ENCODE assay signal across 30 cellular contexts in the genomic region with DNA sequence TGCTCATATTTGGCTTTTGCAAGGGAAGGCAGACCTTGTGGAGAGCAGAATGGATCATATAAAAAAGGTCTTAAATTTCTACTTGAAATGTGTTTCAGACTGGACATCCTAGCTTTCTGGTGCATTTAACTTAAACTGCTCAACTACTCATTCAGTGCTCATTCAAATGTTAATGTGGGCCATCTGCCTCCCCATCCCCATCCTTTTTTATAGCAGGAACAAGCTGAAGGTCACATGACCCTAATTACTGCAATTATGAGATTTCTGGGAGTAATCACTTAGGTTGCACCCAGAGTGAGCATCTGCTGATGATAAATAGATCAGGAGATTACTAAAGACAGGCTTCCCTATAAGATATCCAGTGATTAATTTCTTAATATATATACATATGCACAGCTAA.
DNase-seq lines count a peak whose midpoint lies in the region; ATAC-seq and TF ChIP-seq lines count a peak whose summit lies in the region.
"Had no signal": no experiment of that assay in that cellular context is flagged by ENCODE, and none has a peak within 500 bp of the region (broad histone marks: within the 10 kb centered on the region; RNA-seq: fewer than 3 reads in every experiment).

No MANE protein-coding gene starts in this region.

- CTCF ChIA-PET in A673 (lab: Charles Lee): no interaction called here

- no peaks in the 10 kb centered on the region for H3K27me3 ChIP-seq in A673 (replicated peaks; ENCODE audit: insufficient read depth, low read depth, low read length, poor library complexity)
- H3K27me3 ChIP-seq in HUES48 (ENCODE audit: control insufficient read depth, insufficient read depth, low read length): peaks cover 90% of the 10 kb centered on the region
- no peaks in the 10 kb centered on the region for H3K27me3 ChIP-seq in adrenal gland
- H3K27me3 ChIP-seq: gastrocnemius medialis, ovary, spleen, vagina had no signal

- no TSS peak for BruUV-seq in A673 (replicated peaks; lab: Mats Ljungman, UMichigan)

- H3K4me1 ChIP-seq in A673 (ENCODE audit: insufficient read depth, low read length, poor library complexity, severe bottlenecking) (peaks cover 33% of the 10 kb centered on the region), HUES48 (ENCODE audit: control insufficient read depth, insufficient read depth, low read length) (peaks cover 12% of the 10 kb centered on the region), adrenal gland (replicated peaks in 1 of 2) (peaks cover 0 to under 1% of the 10 kb centered on the region in 2 donors)
- H3K4me1 ChIP-seq: A549, gastrocnemius medialis, vagina had no signal

- TF ChIP-seq POLR2A in adrenal gland (IDR thresholded peaks at IDR 0.05): no peak

- no peaks in the 10 kb centered on the region for H3K36me3 ChIP-seq in A673 (ENCODE audit: insufficient read depth, low read length, poor library complexity, severe bottlenecking)
- H3K36me3 ChIP-seq in HUES48 (ENCODE audit: control insufficient read depth, insufficient read depth, low read length): no peaks in the 10 kb centered on the region
- H3K36me3 ChIP-seq in adrenal gland (replicated peaks in 1 of 2): no peaks in the 10 kb centered on the region
- H3K36me3 ChIP-seq: gastrocnemius medialis, ovary, spleen, vagina had no signal

- H3K9ac ChIP-seq in HUES48 (ENCODE audit: low read depth, low read length): no peak overlapping the region

- no peak for TF ChIP-seq CTCF in A673 (conservative IDR thresholded peaks at IDR 0.05; ENCODE audit: low read depth, low read length)
- no peak for TF ChIP-seq CTCF in adrenal gland (IDR thresholded peaks at IDR 0.05)

- H3K4me3 ChIP-seq in A673 (ENCODE audit: low read depth, low read length, poor library complexity, severe bottlenecking): no peak overlapping the region
- no peak overlapping the region for H3K4me3 ChIP-seq in HUES48 (ENCODE audit: low read depth, low read length)
- H3K4me3 ChIP-seq in adrenal gland: no peak overlapping the region
- H3K4me3 ChIP-seq: A549, gastrocnemius medialis, ovary, spleen, vagina had no signal

- no peak for ATAC-seq in HG03196 (IDR thresholded peaks at IDR 0.05; ENCODE audit: unreplicated experiment)
- ATAC-seq: A549; activated naive CD4-positive, alpha-beta T cell treated with anti-CD3 and anti-CD28 coated beads, Interleukin-2, amount 50 U/mL, for 72 hours; activated T-helper 17 cell treated with anti-CD3 and anti-CD28 coated beads, Interleukin-2, amount 50 U/mL, for 72 hours; gastrocnemius medialis; natural killer cell treated with Interleukin-12 subunit alpha and Interleukin-12 subunit beta and Interleukin-15 and Interleukin-18, amount 100 ng/mL, for 72 hours; right cardiac atrium; stimulated activated naive B cell treated with anti-CD40 and anti-IgM and Interleukin-4, amounts not matched to agents 10 μg/mL and 1 μg/mL and 100 μg/mL, for 72 hours had no signal

- peak; percentile 25 for DNase-seq in A673 (ENCODE audit: low spot score)
- DNase-seq in NCI-H2081 treated with DMSO at 0.1 percent for 48 hours (lab: John Stamatoyannopoulos, UW): peak; percentile 16
- peak; percentile 98 for DNase-seq in NCI-H82 (lab: John Stamatoyannopoulos, UW)
- no peak for DNase-seq in activated CD4-positive, alpha-beta T cell treated with anti-CD3 and anti-CD28 coated beads for 1 hour
- no peak for DNase-seq in adrenal gland
- DNase-seq in medulla oblongata (ENCODE audit: extremely low spot score): no peak
- DNase-seq: activated CD4-positive, alpha-beta memory T cell treated with anti-CD3 and anti-CD28 coated beads for 36 hours; activated CD4-positive, CD25-positive, alpha-beta regulatory T cell; activated CD8-positive, alpha-beta memory T cell treated with anti-CD3 and anti-CD28 coated beads, Interleukin-2, amount 50 U/mL, for 48 hours; aorta; cortex of kidney; DMS79 treated with DMSO at 0.1 percent for 48 hours; gastrocnemius medialis; Karpas-422; kidney; OCI-M1; ovary; right cardiac atrium; Right ventricle myocardium superior; spleen; stimulated activated CD4-positive, alpha-beta T cell treated with anti-CD3 and anti-CD28 coated beads, Interleukin-4, amount 100 ng/mL, for 1 hour; stimulated activated naive B cell treated with anti-CD40 and anti-IgM and Interleukin-4, amounts not matched to agents 10 μg/mL and 1 μg/mL and 100 μg/mL, for 72 hours; T1000 had no signal

- intact Hi-C loops in A673 (cut with micrococcal nuclease; ENCODE audit: unreplicated experiment) (no loop called here), adrenal gland (cut with DNase I) (no loop called here)

- no peaks in the 10 kb centered on the region for H3K9me3 ChIP-seq in A673 (ENCODE audit: low read depth, low read length, poor library complexity, severe bottlenecking)
- peaks cover 4% of the 10 kb centered on the region; the same call in 1 of the 2 replicates for H3K9me3 ChIP-seq in HUES48 (ENCODE audit: control insufficient read depth, insufficient read depth, low read length)
- no peaks in the 10 kb centered on the region for H3K9me3 ChIP-seq in adrenal gland (replicated peaks in 1 of 3)
- H3K9me3 ChIP-seq: A549, gastrocnemius medialis, ovary, spleen, vagina had no signal

- POLR2A ChIA-PET in A673 (lab: Charles Lee; ENCODE audit: low non-redundant PET): no interaction called here

- H3K27ac ChIP-seq in A673 (ENCODE audit: low read depth, low read length, poor library complexity, severe bottlenecking) (no peak overlapping the region), HUES48 (ENCODE audit: low read depth, low read length) (peak overlapping the region; percentile 9), adrenal gland (no peak overlapping the region)
- H3K27ac ChIP-seq: A549, gastrocnemius medialis, ovary, spleen, vagina had no signal

Comparison
In these comparisons a context has a peak if more than half of its experiments do, and no peak if none do; other contexts are left out.
1. DNase-seq: peak in A673 (single experiment), NCI-H2081 treated with DMSO at 0.1 percent for 48 hours (single experiment) and NCI-H82 (single experiment); none in activated CD4-positive, alpha-beta T cell treated with anti-CD3 and anti-CD28 coated beads for 1 hour (single experiment), adrenal gland (0 of 7) and medulla oblongata (single experiment).